9 cellular contexts compared by ENCODE assay signal in the genomic region with DNA sequence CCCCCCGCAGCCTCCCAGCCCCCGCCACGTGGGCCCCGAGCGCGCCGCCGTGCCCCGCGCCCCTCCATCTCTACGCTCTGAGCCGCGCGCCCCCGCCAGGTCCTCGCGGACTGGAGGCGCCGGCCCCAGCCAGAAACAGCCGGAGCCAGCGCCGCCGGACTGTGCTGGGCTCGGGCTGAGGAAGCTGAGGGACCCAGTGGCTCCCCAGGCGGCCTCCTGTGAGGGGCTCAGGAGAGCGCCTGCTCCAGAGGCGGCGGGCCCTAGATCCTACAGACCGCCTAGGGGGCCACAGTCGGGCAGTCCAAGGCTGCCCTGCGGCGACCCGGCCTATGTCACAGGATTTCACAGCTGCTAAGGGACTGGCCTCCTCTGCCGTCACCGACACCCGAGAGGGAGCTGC.
A peak's percentile ranks its signal among the peaks of the same experiment; 100 is the strongest.
DNase-seq lines count a peak whose midpoint lies in the region; ATAC-seq and TF ChIP-seq lines count a peak whose summit lies in the region.
"Had no signal": no experiment of that assay in that cellular context is flagged by ENCODE, and none has a peak within 500 bp of the region (broad histone marks: within the 10 kb centered on the region; RNA-seq: fewer than 3 reads in every experiment).

No MANE protein-coding gene starts in this region.

- peak; percentile 37 for DNase-seq in activated T-cell treated with anti-CD3 and anti-CD28 coated beads, Interleukin-2, amount 50 U/mL, for 24 hours
- DNase-seq in activated T-cell treated with anti-CD3 and anti-CD28 coated beads for 4 hours = no peak
- peak; percentile 82 for DNase-seq in endodermal cell
- no peak for DNase-seq in naive thymus-derived CD4-positive, alpha-beta T cell
- DNase-seq in tibial artery = no peak
- DNase-seq in NCI-H187 (lab: John Stamatoyannopoulos, UW) = no peak
- no peak for DNase-seq in cerebellar nuclear complex (lab: John Stamatoyannopoulos, UW)

- TF ChIP-seq CTCF in endodermal cell (conservative IDR thresholded peaks at IDR 0.05) (no peak), tibial artery (IDR thresholded peaks at IDR 0.05) (no peak)

- H3K4me1 ChIP-seq in endodermal cell (ENCODE audit: control insufficient read depth, insufficient read depth, low read length) = peaks cover 4% of the 10 kb centered on the region
- H3K4me1 ChIP-seq in naive thymus-derived CD4-positive, alpha-beta T cell (ENCODE audit: control insufficient read depth in 2 of 2, insufficient read depth in 2 of 2, low read length in 2 of 2) = peaks cover 0 to 8% of the 10 kb centered on the region in 2 donors
- H3K4me1 ChIP-seq in tibial artery = peaks cover 0 to 18% (median 16%) of the 10 kb centered on the region in 4 donors

- CTCF ChIA-PET in naive thymus-derived CD4-positive, alpha-beta T cell (lab: Charles Lee) = no interaction called here

- H3K27ac Mint-ChIP-seq in activated T-cell treated with anti-CD3 and anti-CD28 coated beads, Interleukin-2, amount 50 U/mL, for 24 hours = no peak overlapping the region
- H3K27ac Mint-ChIP-seq in endodermal cell = no peak overlapping the region
- no peak overlapping the region for H3K27ac Mint-ChIP-seq in naive thymus-derived CD4-positive, alpha-beta T cell

- 43 to 83% methylated on average over 14 to 36 of the region's 36 CpGs for WGBS in endodermal cell (ENCODE audit: insufficient coverage in 1 of 2, insufficient read length in 1 of 2), 2 experiments

- no peaks in the 10 kb centered on the region for H3K9me3 ChIP-seq in endodermal cell (ENCODE audit: control insufficient read depth, low read length)
- H3K9me3 ChIP-seq in naive thymus-derived CD4-positive, alpha-beta T cell (ENCODE audit: control insufficient read depth in 2 of 3, low read length in 3 of 3) = no peaks in the 10 kb centered on the region
- H3K9me3 ChIP-seq in tibial artery = no peaks in the 10 kb centered on the region
- H3K9me3 ChIP-seq: A549 had no signal

- peaks cover 5% of the 10 kb centered on the region for H3K4me1 Mint-ChIP-seq in activated T-cell treated with anti-CD3 and anti-CD28 coated beads, Interleukin-2, amount 50 U/mL, for 24 hours (ENCODE audit: low read depth)
- peaks cover 43% of the 10 kb centered on the region for H3K4me1 Mint-ChIP-seq in endodermal cell
- H3K4me1 Mint-ChIP-seq in naive thymus-derived CD4-positive, alpha-beta T cell = peaks cover 1 to 13% (median 6%) of the 10 kb centered on the region in 7 donors

- no peak overlapping the region for H3K4me3 ChIP-seq in endodermal cell (ENCODE audit: low read length)
- no peak overlapping the region for H3K4me3 ChIP-seq in naive thymus-derived CD4-positive, alpha-beta T cell (ENCODE audit: low read length)
- H3K4me3 ChIP-seq in tibial artery = peak overlapping the region; percentile 11 to 45
- H3K4me3 ChIP-seq: A549 had no signal

- no peaks in the 10 kb centered on the region for H3K27me3 ChIP-seq in endodermal cell (ENCODE audit: control insufficient read depth, insufficient read depth, low read length, poor library complexity, severe bottlenecking)
- peaks cover 0 to 7% of the 10 kb centered on the region in 2 donors for H3K27me3 ChIP-seq in naive thymus-derived CD4-positive, alpha-beta T cell (ENCODE audit: control insufficient read depth in 2 of 2, insufficient read depth in 2 of 2, low read length in 2 of 2)
- peaks cover 0 to 37% of the 10 kb centered on the region in 2 donors for H3K27me3 ChIP-seq in tibial artery

- H3K27ac ChIP-seq in endodermal cell (ENCODE audit: low read depth, low read length) (no peak overlapping the region), tibial artery (peak overlapping the region in 1 of 2 donors; percentile 38)
- no peak overlapping the region for H3K27ac ChIP-seq in naive thymus-derived CD4-positive, alpha-beta T cell (ENCODE audit: low read depth, low read length)

- intact Hi-C loops in naive thymus-derived CD4-positive, alpha-beta T cell (cut with micrococcal nuclease) = no loop called here
- intact Hi-C loops in tibial artery (cut with DNase I; ENCODE audit: low total_unique reads) = no loop called here

- H3K4me3 Mint-ChIP-seq in activated T-cell treated with anti-CD3 and anti-CD28 coated beads, Interleukin-2, amount 50 U/mL, for 24 hours = no peak overlapping the region
- H3K4me3 Mint-ChIP-seq in endodermal cell = peak overlapping the region; percentile 41
- H3K4me3 Mint-ChIP-seq in naive thymus-derived CD4-positive, alpha-beta T cell = peak overlapping the region in 4 of 10 donors; percentile 56 to 78 (median 62)

- H3K9me3 Mint-ChIP-seq in activated T-cell treated with anti-CD3 and anti-CD28 coated beads, Interleukin-2, amount 50 U/mL, for 24 hours = no peaks in the 10 kb centered on the region
- no peaks in the 10 kb centered on the region for H3K9me3 Mint-ChIP-seq in endodermal cell
- H3K9me3 Mint-ChIP-seq in naive thymus-derived CD4-positive, alpha-beta T cell = peaks cover 0 to 2% (median 0%) of the 10 kb centered on the region in 11 donors

- POLR2A ChIA-PET in naive thymus-derived CD4-positive, alpha-beta T cell (lab: Charles Lee) = no interaction called here

- H3K36me3 Mint-ChIP-seq in activated T-cell treated with anti-CD3 and anti-CD28 coated beads, Interleukin-2, amount 50 U/mL, for 24 hours (ENCODE audit: low read depth) = no peaks in the 10 kb centered on the region
- H3K36me3 Mint-ChIP-seq in endodermal cell (ENCODE audit: low read depth) = no peaks in the 10 kb centered on the region
- peaks cover 0 to 4% (median 0%) of the 10 kb centered on the region in 5 donors for H3K36me3 Mint-ChIP-seq in naive thymus-derived CD4-positive, alpha-beta T cell

- ATAC-seq in naive thymus-derived CD4-positive, alpha-beta T cell = peak; percentile 51
- ATAC-seq in HG02678 (IDR thresholded peaks at IDR 0.05; ENCODE audit: unreplicated experiment) = no peak

- peaks cover 69% of the 10 kb centered on the region for H3K27me3 Mint-ChIP-seq in activated T-cell treated with anti-CD3 and anti-CD28 coated beads, Interleukin-2, amount 50 U/mL, for 24 hours
- peaks cover 7% of the 10 kb centered on the region for H3K27me3 Mint-ChIP-seq in endodermal cell (ENCODE audit: insufficient read depth)
- H3K27me3 Mint-ChIP-seq in naive thymus-derived CD4-positive, alpha-beta T cell = peaks cover 50 to 71% (median 54%) of the 10 kb centered on the region in 5 donors

- H3K36me3 ChIP-seq in endodermal cell (ENCODE audit: control insufficient read depth, insufficient read depth, low read length) = no peaks in the 10 kb centered on the region
- H3K36me3 ChIP-seq in naive thymus-derived CD4-positive, alpha-beta T cell (ENCODE audit: control insufficient read depth in 2 of 3, insufficient read depth in 3 of 3, low read length in 3 of 3) = no peaks in the 10 kb centered on the region
- no peaks in the 10 kb centered on the region for H3K36me3 ChIP-seq in tibial artery

- H3K9ac ChIP-seq in endodermal cell (ENCODE audit: extremely low read depth, low read length, poor library complexity, severe bottlenecking) = no peak overlapping the region

Comparison
In these comparisons a context has a peak if more than half of its experiments do, and no peak if none do; other contexts are left out.
1. DNase-seq: peak in activated T-cell treated with anti-CD3 and anti-CD28 coated beads, Interleukin-2, amount 50 U/mL, for 24 hours (single experiment) and endodermal cell (single experiment); none in activated T-cell treated with anti-CD3 and anti-CD28 coated beads for 4 hours (single experiment), naive thymus-derived CD4-positive, alpha-beta T cell (0 of 9), tibial artery (0 of 2), NCI-H187 (0 of 2) and cerebellar nuclear complex (0 of 2).
2. H3K4me3 ChIP-seq: peak in tibial artery (2 of 2); none in endodermal cell (single experiment) and naive thymus-derived CD4-positive, alpha-beta T cell (single experiment).